In the genomic region with DNA sequence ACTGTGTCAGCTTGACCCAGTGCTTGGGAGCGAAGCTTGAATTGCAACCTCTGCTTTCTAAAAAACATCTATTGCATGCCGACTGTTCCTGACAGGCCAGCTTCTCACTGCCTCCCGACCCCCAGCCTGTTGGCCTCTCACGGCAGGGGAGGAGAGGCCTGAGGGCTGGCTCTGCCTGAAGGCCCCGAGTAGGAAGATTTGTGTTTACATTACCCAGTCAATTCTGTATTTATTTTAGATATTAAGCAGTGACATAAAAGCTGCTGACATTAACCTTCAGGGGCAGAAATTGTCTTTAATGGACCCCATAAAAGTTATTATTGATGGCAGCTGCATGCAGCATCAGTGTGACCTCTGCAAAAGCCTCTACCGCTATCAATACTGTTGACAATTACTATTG, we compare ENCODE assay signal across 25 cellular contexts.
DNase-seq lines count a peak whose midpoint lies in the region; ATAC-seq and TF ChIP-seq lines count a peak whose summit lies in the region.
"Had no signal": no experiment of that assay in that cellular context is flagged by ENCODE, and none has a peak within 500 bp of the region (broad histone marks: within the 10 kb centered on the region; RNA-seq: fewer than 3 reads in every experiment).

No MANE protein-coding gene starts in this region.

- no peak overlapping the region for H3K4ac ChIP-seq in neuronal stem cell (ENCODE audit: low read length)

- no peak overlapping the region for H3K27ac ChIP-seq in neuronal stem cell (replicated peaks; ENCODE audit: low read length)
- no peak overlapping the region for H3K27ac ChIP-seq in ascending aorta
- H3K27ac ChIP-seq: left lung, SJCRH30, suprapubic skin had no signal

- no peak overlapping the region for H4K91ac ChIP-seq in neuronal stem cell (ENCODE audit: low read depth, low read length, poor library complexity)

- no peak overlapping the region for H3K9ac ChIP-seq in neuronal stem cell (ENCODE audit: low read depth, low read length, poor library complexity)

- no peak overlapping the region for H4K8ac ChIP-seq in neuronal stem cell (ENCODE audit: low read depth, low read length)

- H3K4me1 ChIP-seq in neuronal stem cell (ENCODE audit: control insufficient read depth in 2 of 2, insufficient read depth in 1 of 2, low read depth in 1 of 2, low read length in 2 of 2) (peaks cover 9 to 16% of the 10 kb centered on the region in 2 donors), ascending aorta (no peaks in the 10 kb centered on the region)
- H3K4me1 ChIP-seq: left lung, SJCRH30 had no signal

- H3K4me2 ChIP-seq in neuronal stem cell (ENCODE audit: insufficient read depth, low read length, poor library complexity, severe bottlenecking): no peak overlapping the region

- H2BK12ac ChIP-seq in neuronal stem cell (ENCODE audit: low read length): no peak overlapping the region

- peak overlapping the region; percentile 51 for H2AFZ ChIP-seq in neuronal stem cell (ENCODE audit: low read length)

- WGBS in neuronal stem cell (ENCODE audit: extremely low coverage in 2 of 2, insufficient read length in 2 of 2, insufficient replicate concordance in 1 of 2), 2 donors: no CpG with 5 or more reads among the region's 6 CpGs

- H3K4me3 ChIP-seq in choroid plexus epithelial cell (ENCODE audit: low read depth, low read length) (no peak overlapping the region), neuronal stem cell (ENCODE audit: low read length in 2 of 2) (no peak overlapping the region), ascending aorta (no peak overlapping the region)
- H3K4me3 ChIP-seq: left lung, SJCRH30, suprapubic skin had no signal

- H3K79me1 ChIP-seq in neuronal stem cell (ENCODE audit: low read depth, low read length): no peaks in the 10 kb centered on the region

- H3K14ac ChIP-seq in neuronal stem cell (ENCODE audit: low read length): no peak overlapping the region

- H3K27me3 ChIP-seq in neuronal stem cell (ENCODE audit: control insufficient read depth in 3 of 3, insufficient read depth in 3 of 3, low read depth in 1 of 3, low read length in 3 of 3) (no peaks in the 10 kb centered on the region), ascending aorta (no peaks in the 10 kb centered on the region)
- H3K27me3 ChIP-seq: left lung, SJCRH30, suprapubic skin had no signal

- no peak overlapping the region for H3K23ac ChIP-seq in neuronal stem cell (ENCODE audit: low read depth, low read length, poor library complexity)

- H3K18ac ChIP-seq in neuronal stem cell (ENCODE audit: low read length): no peak overlapping the region

- H2AK5ac ChIP-seq in neuronal stem cell (ENCODE audit: low read depth, low read length): no peak overlapping the region

- H3K9me3 ChIP-seq in neuronal stem cell (replicated peaks in 1 of 2; ENCODE audit: control insufficient read depth in 2 of 2, insufficient read depth in 1 of 2, low read depth in 1 of 2, low read length in 2 of 2): no peaks in the 10 kb centered on the region
- H3K9me3 ChIP-seq in ascending aorta: no peaks in the 10 kb centered on the region
- H3K9me3 ChIP-seq: left lung, SJCRH30, suprapubic skin had no signal

- H3K36me3 ChIP-seq in neuronal stem cell (replicated peaks in 1 of 2; ENCODE audit: control insufficient read depth in 2 of 2, insufficient read depth in 2 of 2, low read length in 2 of 2) (no peaks in the 10 kb centered on the region), ascending aorta (no peaks in the 10 kb centered on the region)
- H3K36me3 ChIP-seq: left lung, SJCRH30, suprapubic skin had no signal

- H2BK15ac ChIP-seq in neuronal stem cell (ENCODE audit: low read length): no peak overlapping the region

- TF ChIP-seq CTCF in choroid plexus epithelial cell (conservative IDR thresholded peaks at IDR 0.05; ENCODE audit: low read depth, low read length) (no peak), ascending aorta (IDR thresholded peaks at IDR 0.05) (no peak)

- no peak overlapping the region for H2BK5ac ChIP-seq in neuronal stem cell (ENCODE audit: low read length)

- DNase-seq in EH (ENCODE audit: low read depth) (peak; percentile 55), NCI-H146 (lab: John Stamatoyannopoulos, UW) (peak; percentile 89), choroid plexus epithelial cell (ENCODE audit: low read depth) (peak; percentile 26), neuronal stem cell (ENCODE audit: low spot score) (no peak), ascending aorta (ENCODE audit: low spot score in 2 of 2) (no peak)
- DNase-seq in stimulated activated naive CD4-positive, alpha-beta T cell treated with Interleukin-2 at 50 U/mL for 16 hours (lab: John Stamatoyannopoulos, UW): no peak
- DNase-seq: activated gamma-delta T cell treated with Interleukin-2 at 50 U/mL for 16 hours; activated naive CD8-positive, alpha-beta T cell treated with anti-CD3 and anti-CD28 coated beads, Interleukin-2, amount 10 ng/mL, durations not matched to agents 7 days and 5 days; activated T-cell treated with anti-CD3 and anti-CD28 coated beads, Interleukin-2, amount 50 U/mL, for 4 hours; caudate nucleus; CD4-positive, alpha-beta memory T cell; DND-41; effector memory CD8-positive, alpha-beta T cell; glutamatergic neuron; KG1; left lung; NCI-H2081 treated with DMSO at 0.1 percent for 48 hours; NCI-H345; RPMI8226; SJCRH30; stimulated activated naive B cell treated with anti-CD40 and anti-IgM and Interleukin-4, amounts not matched to agents 10 μg/mL and 1 μg/mL and 100 μg/mL, for 72 hours; T-helper 1 cell had no signal

- ATAC-seq in GM19397 (IDR thresholded peaks at IDR 0.05; ENCODE audit: unreplicated experiment) (no peak), HG03139 (IDR thresholded peaks at IDR 0.05; ENCODE audit: unreplicated experiment) (no peak)
- ATAC-seq: activated T-cell treated with anti-CD3 and anti-CD28 coated beads, Interleukin-2, amount 50 U/mL, for 4 hours; effector memory CD8-positive, alpha-beta T cell; left lung; stimulated activated naive B cell treated with anti-CD40 and anti-IgM and Interleukin-4, amounts not matched to agents 10 μg/mL and 1 μg/mL and 100 μg/mL, for 72 hours had no signal

- intact Hi-C loops in ascending aorta (cut with DNase I): no loop called here

- no peak overlapping the region for H2BK120ac ChIP-seq in neuronal stem cell (ENCODE audit: low read depth, low read length)

Comparison
In these comparisons a context has a peak if more than half of its experiments do, and no peak if none do; other contexts are left out.
1. DNase-seq: peak in EH (single experiment), NCI-H146 (single experiment) and choroid plexus epithelial cell (single experiment); none in neuronal stem cell (single experiment), ascending aorta (0 of 2) and stimulated activated naive CD4-positive, alpha-beta T cell treated with Interleukin-2 at 50 U/mL for 16 hours (single experiment).